In genomic region chr3:134810052-134810435, GRCh38 we compare ENCODE assay signal across 25 cellular contexts. TPM values are rescaled to one million over a fixed set of nuclear protein-coding genes. Genes with fewer than 3 reads are reported as not detected.
DNase-seq lines count a peak whose midpoint lies in the region; ATAC-seq and TF ChIP-seq lines count a peak whose summit lies in the region.
"Had no signal": no experiment of that assay in that cellular context is flagged by ENCODE, and none has a peak within 500 bp of the region (broad histone marks: within the 10 kb centered on the region; RNA-seq: fewer than 3 reads in every experiment).

No MANE protein-coding gene starts in this region.

- no peak overlapping the region for H2BK15ac ChIP-seq in mesendoderm (replicated peaks; ENCODE audit: low read depth)

- no peak overlapping the region for H2BK5ac ChIP-seq in mesendoderm (ENCODE audit: low read length)

- no peak overlapping the region for H3K4me2 ChIP-seq in mesendoderm (ENCODE audit: low read length)
- H3K4me2 ChIP-seq: BLaER1 treated with 17β-estradiol and CSF1 and Interleukin-3, amounts not matched to agents 10 nM and 100 nM had no signal

- H3K9ac ChIP-seq in mesendoderm (ENCODE audit: low read length): no peak overlapping the region
- H3K9ac ChIP-seq: BLaER1 treated with 17β-estradiol and CSF1 and Interleukin-3, amounts not matched to agents 10 nM and 100 nM; neural progenitor cell had no signal

- intact Hi-C loops in stomach (cut with DNase I; ENCODE audit: low total_unique reads): no loop called here

- H3K56ac ChIP-seq in mesendoderm (ENCODE audit: low read length): no peak overlapping the region

- no peaks in the 10 kb centered on the region for H3K9me3 ChIP-seq in stomach
- H3K9me3 ChIP-seq: BLaER1 treated with 17β-estradiol and CSF1 and Interleukin-3, amounts not matched to agents 10 nM and 100 nM; heart left ventricle; right lobe of liver; vagina had no signal

- H3K36me3 ChIP-seq in mesendoderm (ENCODE audit: control insufficient read depth, insufficient read depth, low read length): no peaks in the 10 kb centered on the region
- no peaks in the 10 kb centered on the region for H3K36me3 ChIP-seq in stomach
- H3K36me3 ChIP-seq: BLaER1 treated with 17β-estradiol and CSF1 and Interleukin-3, amounts not matched to agents 10 nM and 100 nM; heart left ventricle; neural progenitor cell; right lobe of liver; vagina had no signal

- no peak for TF ChIP-seq CTCF in stomach (IDR thresholded peaks at IDR 0.05)

- H3K18ac ChIP-seq in mesendoderm (ENCODE audit: low read length): no peak overlapping the region

- no peaks in the 10 kb centered on the region for H3K79me2 ChIP-seq in mesendoderm (ENCODE audit: control insufficient read depth, insufficient read depth, low read length)

- H2AK5ac ChIP-seq in mesendoderm (ENCODE audit: low read length): no peak overlapping the region

- H2BK120ac ChIP-seq in mesendoderm (ENCODE audit: low read depth, low read length): no peak overlapping the region

- H3K4ac ChIP-seq in mesendoderm (ENCODE audit: low read depth, low read length): no peak overlapping the region

- no peak overlapping the region for H3K23ac ChIP-seq in mesendoderm (ENCODE audit: low read length)

- TF ChIP-seq EP300 in stomach (IDR thresholded peaks at IDR 0.05): no peak

- H3K4me1 ChIP-seq in mesendoderm (ENCODE audit: control insufficient read depth, low read depth, low read length) (peaks cover 11% of the 10 kb centered on the region), stomach (peaks cover 0 to 8% (median 5%) of the 10 kb centered on the region in 4 donors)
- H3K4me1 ChIP-seq: BLaER1 treated with 17β-estradiol and CSF1 and Interleukin-3, amounts not matched to agents 10 nM and 100 nM; heart left ventricle; right lobe of liver; vagina had no signal

- no peaks in the 10 kb centered on the region for H3K79me1 ChIP-seq in mesendoderm (ENCODE audit: low read length)

- H4K8ac ChIP-seq in mesendoderm (ENCODE audit: low read depth, low read length): no peak overlapping the region

- peak; percentile 69 for ATAC-seq in GM18511 (IDR thresholded peaks at IDR 0.05; ENCODE audit: unreplicated experiment)
- ATAC-seq in HG02763 (IDR thresholded peaks at IDR 0.05; ENCODE audit: unreplicated experiment): peak; percentile 45
- no peak for ATAC-seq in left lobe of liver
- ATAC-seq: right lobe of liver, SK-N-SH treated with all-trans-retinoic acid at 6 μM for 48 hours had no signal

- DNase-seq in NCI-H526 treated with DMSO at 0.1 percent for 48 hours (lab: John Stamatoyannopoulos, UW) (peak; percentile 93), mesendoderm (peak; percentile 94), left lobe of liver (ENCODE audit: low spot score) (no peak), stomach (no peak), AML-193 (lab: John Stamatoyannopoulos, UW) (no peak), NCI-H2196 treated with DMSO at 0.1 percent for 48 hours (lab: John Stamatoyannopoulos, UW; ENCODE audit: unreplicated experiment) (no peak)
- DNase-seq: ACHN; activated CD8-positive, alpha-beta memory T cell treated with anti-CD3 and anti-CD28 coated beads, Interleukin-2, amount 50 U/mL, for 48 hours; Calu3; heart left ventricle; immature natural killer cell; left ventricle myocardium superior; MM.1S; NCI-H2171 treated with DMSO at 0.1 percent for 48 hours; posterior cingulate gyrus; right lobe of liver; stimulated activated CD4-positive, alpha-beta T cell treated with anti-CD3 and anti-CD28 coated beads, Interleukin-15, amount 100 ng/mL, for 24 hours; T-helper 9 cell had no signal

- H3K27me3 ChIP-seq in mesendoderm (ENCODE audit: insufficient read depth, low read length, poor library complexity) (no peaks in the 10 kb centered on the region), stomach (peaks cover 0 to 6% (median 0%) of the 10 kb centered on the region in 3 donors)
- H3K27me3 ChIP-seq: BLaER1 treated with 17β-estradiol and CSF1 and Interleukin-3, amounts not matched to agents 10 nM and 100 nM; neural progenitor cell; right lobe of liver; vagina had no signal

- no peak overlapping the region for H3K27ac ChIP-seq in mesendoderm (ENCODE audit: low read depth, low read length)
- H3K27ac ChIP-seq in stomach: no peak overlapping the region
- H3K27ac ChIP-seq: BLaER1 treated with 17β-estradiol and CSF1 and Interleukin-3, amounts not matched to agents 10 nM and 100 nM; heart left ventricle; neural progenitor cell; right lobe of liver; RWPE1; vagina had no signal

- no peak overlapping the region for H3K4me3 ChIP-seq in mesendoderm (ENCODE audit: low read length)
- H3K4me3 ChIP-seq in stomach: no peak overlapping the region
- H3K4me3 ChIP-seq: BLaER1 treated with 17β-estradiol and CSF1 and Interleukin-3, amounts not matched to agents 10 nM and 100 nM; heart left ventricle; neural progenitor cell; right lobe of liver; vagina had no signal

- H4K5ac ChIP-seq in mesendoderm (ENCODE audit: low read length): no peak overlapping the region

- TF ChIP-seq POLR2A in stomach (IDR thresholded peaks at IDR 0.05): no peak

- WGBS in mesendoderm (ENCODE audit: extremely low coverage, insufficient coverage, low lambda C conversion rate): no CpG with 5 or more reads among the region's 2 CpGs
- 25 to 32% (median 30%) methylated on average over 2 of the region's 2 CpGs for WGBS in stomach, 5 donors

RNA-seq across cellular contexts. Expression of gene EPHB1, which starts 15.0 kb away (rescaled TPM):
- polyA plus RNA-seq in mesendoderm (2013, experiment 1 of 2): 2.8 TPM
- 2.8 TPM for polyA plus RNA-seq in mesendoderm (2013, experiment 2 of 2)
- 8.1 TPM for total RNA-seq in left lobe of liver
- total RNA-seq in stomach: 1 to 10 TPM in 2 of 5 donors, under 1 TPM in 1, not detected in 2; 0.73 to 2.3 (median 1.3) TPM
- under 1 TPM in 1 of 3 donors, not detected in 2; 0.13 TPM for polyA plus RNA-seq in stomach

Comparison
In these comparisons a context has a peak if more than half of its experiments do, and no peak if none do; other contexts are left out.
1. DNase-seq: peak in NCI-H526 treated with DMSO at 0.1 percent for 48 hours (single experiment) and mesendoderm (single experiment); none in left lobe of liver (single experiment), stomach (single experiment), AML-193 (0 of 2) and NCI-H2196 treated with DMSO at 0.1 percent for 48 hours (single experiment).